Comparison of ENCODE assay signal across 13 cellular contexts in genomic region chr19:1122021-1122971, GRCh38.
"Had no signal": no experiment of that assay in that cellular context is flagged by ENCODE, and none has a peak within 500 bp of the region (broad histone marks: within the 10 kb centered on the region; RNA-seq: fewer than 3 reads in every experiment).

No MANE protein-coding gene starts in this region.

- H3K4me1 ChIP-seq: body of pancreas had no signal

- H3K4me3 Mint-ChIP-seq: endodermal cell; stimulated activated memory B cell treated with anti-CD40 and anti-IgM and Interleukin-4, amounts not matched to agents 10 μg/mL and 1 μg/mL and 100 μg/mL, for 72 hours; T-helper 1 cell treated with Interleukin-12 subunit alpha and Interleukin-12 subunit beta and Interleukin-4 antibody, amounts not matched to agents 30 μg/mL and 1 μg/mL, for 36 hours; type B pancreatic cell had no signal

- H3K4me2 ChIP-seq: SK-N-SH, smooth muscle cell had no signal

- H3K27me3 ChIP-seq: body of pancreas had no signal

- H3K27ac Mint-ChIP-seq: stimulated activated memory B cell treated with anti-CD40 and anti-IgM and Interleukin-4, amounts not matched to agents 10 μg/mL and 1 μg/mL and 100 μg/mL, for 72 hours; T-helper 1 cell treated with Interleukin-12 subunit alpha and Interleukin-12 subunit beta and Interleukin-4 antibody, amounts not matched to agents 30 μg/mL and 1 μg/mL, for 36 hours; type B pancreatic cell had no signal

- H3K9me3 ChIP-seq: body of pancreas, SK-N-SH had no signal

- H3K27ac ChIP-seq: body of pancreas had no signal

- H3K27me3 Mint-ChIP-seq: naive thymus-derived CD8-positive, alpha-beta T cell; stimulated activated memory B cell treated with anti-CD40 and anti-IgM and Interleukin-4, amounts not matched to agents 10 μg/mL and 1 μg/mL and 100 μg/mL, for 72 hours; type B pancreatic cell had no signal

- H3K4me3 ChIP-seq: body of pancreas, smooth muscle cell had no signal

- DNase-seq: activated CD4-positive, alpha-beta T cell treated with anti-CD3 and anti-CD28 coated beads for 1 hour; activated CD8-positive, alpha-beta memory T cell treated with anti-CD3 and anti-CD28 coated beads for 24 hours; activated naive CD4-positive, alpha-beta T cell treated with anti-CD3 and anti-CD28 coated beads, Interleukin-2, amount 50 U/mL, for 16 hours; amniotic stem cell; naive thymus-derived CD8-positive, alpha-beta T cell; posterior cingulate gyrus had no signal

- H3K9ac ChIP-seq: SK-N-SH had no signal

- H3K4me1 Mint-ChIP-seq: endodermal cell had no signal

- H3K9me3 Mint-ChIP-seq: endodermal cell; naive thymus-derived CD8-positive, alpha-beta T cell; stimulated activated memory B cell treated with anti-CD40 and anti-IgM and Interleukin-4, amounts not matched to agents 10 μg/mL and 1 μg/mL and 100 μg/mL, for 72 hours; T-helper 1 cell treated with Interleukin-12 subunit alpha and Interleukin-12 subunit beta and Interleukin-4 antibody, amounts not matched to agents 30 μg/mL and 1 μg/mL, for 36 hours; type B pancreatic cell had no signal

- ATAC-seq: naive thymus-derived CD8-positive, alpha-beta T cell had no signal
